In genomic region chr5:112159435-112159834, GRCh38 we compare ENCODE assay signal across 1 cellular context.
TF ChIP-seq lines count a peak whose summit lies in the region.

No MANE protein-coding gene starts in this region.

TF ChIP-seq in H1, 55 proteins besides CTCF, POLR2A, EP300 and RAD21 (continued from another document):
- no peak for TF ChIP-seq SAP30 (IDR thresholded peaks at IDR 0.05; ENCODE audit: insufficient read depth, insufficient replicate concordance, low read length)
- TF ChIP-seq NRF1 (IDR thresholded peaks at IDR 0.05; ENCODE audit: low read depth, low read length) = no peak
- no peak for TF ChIP-seq TEAD4 (IDR thresholded peaks at IDR 0.05; ENCODE audit: low read depth, low read length)
